In the genomic region with DNA sequence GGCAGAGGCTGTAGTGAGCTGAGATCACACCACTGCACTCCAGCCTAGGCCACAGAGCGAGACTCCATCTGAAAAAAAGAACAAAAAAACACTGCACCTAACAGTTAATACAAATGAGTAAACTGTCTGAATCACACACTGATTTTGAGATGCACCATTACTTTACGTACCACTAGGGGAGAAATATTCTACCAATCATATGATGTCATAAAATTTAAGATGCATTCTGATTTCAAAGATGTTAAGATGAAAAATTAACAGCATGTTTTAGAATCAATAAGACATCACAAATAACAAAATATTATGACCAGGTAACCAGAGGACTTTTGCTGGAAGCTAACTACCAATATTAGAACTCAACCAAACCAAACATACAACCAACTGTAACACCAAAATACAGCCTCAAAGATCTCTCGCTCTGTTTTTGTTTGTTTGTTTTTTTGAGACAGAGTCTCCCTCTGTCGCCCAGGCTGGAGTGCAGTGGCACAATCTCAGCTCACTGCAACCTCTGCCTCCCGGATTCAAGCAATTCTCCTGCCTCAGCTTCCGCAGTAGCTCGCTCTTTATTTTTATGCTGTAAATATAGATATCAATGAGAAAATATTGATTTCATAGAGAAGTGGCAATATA, we compare ENCODE assay signal across 1 cellular context.
TF ChIP-seq lines count a peak whose summit lies in the region.

No MANE protein-coding gene starts in this region.

TF ChIP-seq in HepG2, 621 proteins besides CTCF, POLR2A, EP300 and RAD21:
- TF ChIP-seq ZHX2 (IDR thresholded peaks at IDR 0.05; ENCODE audit: low read depth) (no peak), ZHX2 (CRISPR knock-in tag; IDR thresholded peaks at IDR 0.05; ENCODE audit: borderline replicate concordance) (no peak), ZNF703 (CRISPR knock-in tag; IDR thresholded peaks at IDR 0.05; ENCODE audit: borderline replicate concordance) (no peak), ZNF142 (CRISPR knock-in tag; IDR thresholded peaks at IDR 0.05) (no peak), HNRNPLL (IDR thresholded peaks at IDR 0.05; ENCODE audit: low read depth, low read length, poor library complexity, severe bottlenecking) (no peak), ZNF230 (CRISPR knock-in tag; IDR thresholded peaks at IDR 0.05) (no peak), MED13 (CRISPR knock-in tag; IDR thresholded peaks at IDR 0.05) (no peak), ELF1 (CRISPR knock-in tag; IDR thresholded peaks at IDR 0.05) (no peak), PHF21A (CRISPR knock-in tag; IDR thresholded peaks at IDR 0.05) (no peak), CREB1 (IDR thresholded peaks at IDR 0.05) (peak; percentile 23; the same call in 1 of the 2 replicates), CREB1 (CRISPR knock-in tag; IDR thresholded peaks at IDR 0.05) (no peak), KLF16 (CRISPR knock-in tag; IDR thresholded peaks at IDR 0.05) (no peak), ZFP62 (CRISPR knock-in tag; IDR thresholded peaks at IDR 0.05) (no peak), ATF7 (IDR thresholded peaks at IDR 0.05) (peak; percentile 87), ATF7 (CRISPR knock-in tag; IDR thresholded peaks at IDR 0.05) (no peak)
- TF ChIP-seq, protein P1, sequence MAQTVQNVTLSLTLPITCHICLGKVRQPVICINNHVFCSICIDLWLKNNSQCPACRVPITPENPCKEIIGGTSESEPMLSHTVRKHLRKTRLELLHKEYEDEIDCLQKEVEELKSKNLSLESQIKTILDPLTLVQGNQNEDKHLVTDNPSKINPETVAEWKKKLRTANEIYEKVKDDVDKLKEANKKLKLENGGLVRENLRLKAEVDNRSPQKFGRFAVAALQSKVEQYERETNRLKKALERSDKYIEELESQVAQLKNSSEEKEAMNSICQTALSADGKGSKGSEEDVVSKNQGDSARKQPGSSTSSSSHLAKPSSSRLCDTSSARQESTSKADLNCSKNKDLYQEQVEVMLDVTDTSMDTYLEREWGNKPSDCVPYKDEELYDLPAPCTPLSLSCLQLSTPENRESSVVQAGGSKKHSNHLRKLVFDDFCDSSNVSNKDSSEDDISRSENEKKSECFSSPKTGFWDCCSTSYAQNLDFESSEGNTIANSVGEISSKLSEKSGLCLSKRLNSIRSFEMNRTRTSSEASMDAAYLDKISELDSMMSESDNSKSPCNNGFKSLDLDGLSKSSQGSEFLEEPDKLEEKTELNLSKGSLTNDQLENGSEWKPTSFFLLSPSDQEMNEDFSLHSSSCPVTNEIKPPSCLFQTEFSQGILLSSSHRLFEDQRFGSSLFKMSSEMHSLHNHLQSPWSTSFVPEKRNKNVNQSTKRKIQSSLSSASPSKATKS (CRISPR knock-in tag; IDR thresholded peaks at IDR 0.05) = no peak
- TF ChIP-seq, protein P2, sequence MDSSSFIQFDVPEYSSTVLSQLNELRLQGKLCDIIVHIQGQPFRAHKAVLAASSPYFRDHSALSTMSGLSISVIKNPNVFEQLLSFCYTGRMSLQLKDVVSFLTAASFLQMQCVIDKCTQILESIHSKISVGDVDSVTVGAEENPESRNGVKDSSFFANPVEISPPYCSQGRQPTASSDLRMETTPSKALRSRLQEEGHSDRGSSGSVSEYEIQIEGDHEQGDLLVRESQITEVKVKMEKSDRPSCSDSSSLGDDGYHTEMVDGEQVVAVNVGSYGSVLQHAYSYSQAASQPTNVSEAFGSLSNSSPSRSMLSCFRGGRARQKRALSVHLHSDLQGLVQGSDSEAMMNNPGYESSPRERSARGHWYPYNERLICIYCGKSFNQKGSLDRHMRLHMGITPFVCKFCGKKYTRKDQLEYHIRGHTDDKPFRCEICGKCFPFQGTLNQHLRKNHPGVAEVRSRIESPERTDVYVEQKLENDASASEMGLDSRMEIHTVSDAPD (CRISPR knock-in tag; IDR thresholded peaks at IDR 0.05) = no peak
